In genomic region chr15:53962646-53963561, GRCh38 we compare ENCODE assay signal across 8 cellular contexts. TPM values are rescaled to one million over a fixed set of nuclear protein-coding genes. Genes with fewer than 3 reads are reported as not detected.
A peak's percentile ranks its signal among the peaks of the same experiment; 100 is the strongest.
DNase-seq lines count a peak whose midpoint lies in the region; ATAC-seq and TF ChIP-seq lines count a peak whose summit lies in the region.

No MANE protein-coding gene starts in this region.

- H3K9me3 ChIP-seq in prostate gland, result no peaks in the 10 kb centered on the region

- H3K4me1 ChIP-seq in prostate gland (replicated peaks), result no peaks in the 10 kb centered on the region

- H3K27ac ChIP-seq in prostate gland, result no peak overlapping the region

- 32% methylated on average over 4 of the region's 4 CpGs for WGBS in prostate gland

- no peaks in the 10 kb centered on the region for H3K27me3 ChIP-seq in prostate gland (replicated peaks; ENCODE audit: insufficient read depth)

- no peak for ATAC-seq in GM19463 (IDR thresholded peaks at IDR 0.05; ENCODE audit: unreplicated experiment)

- TF ChIP-seq CTCF in epithelial cell of esophagus (IDR thresholded peaks at IDR 0.05; ENCODE audit: insufficient read depth, low read depth, low read length, missing control alignments) (peak; percentile 83), prostate gland (IDR thresholded peaks at IDR 0.05) (peak; percentile 18 to 53 (median 36))

- no peak overlapping the region for H3K4me3 ChIP-seq in epithelial cell of esophagus (ENCODE audit: low read length)
- H3K4me3 ChIP-seq in prostate gland, result no peak overlapping the region

- DNase-seq in stimulated activated CD4-positive, alpha-beta T cell treated with anti-CD3 and anti-CD28 coated beads, Interleukin-12 subunit alpha, Interleukin-12 subunit beta, amount 100 ng/mL, for 4 hours, result peak; percentile 4
- no peak for DNase-seq in stimulated activated CD4-positive, alpha-beta T cell treated with anti-CD3 and anti-CD28 coated beads, Interleukin-4, amount 100 ng/mL, for 4 hours
- DNase-seq in OCI-M1 (lab: John Stamatoyannopoulos, UW) (peak; percentile 59), epithelial cell of esophagus (ENCODE audit: low read depth) (peak; percentile 54), prostate gland (ENCODE audit: low spot score) (peak; percentile 14), GOT3 (lab: John Stamatoyannopoulos, UW) (no peak), DMS153 treated with DMSO at 0.1 percent for 48 hours (lab: John Stamatoyannopoulos, UW; ENCODE audit: unreplicated experiment) (no peak)

- intact Hi-C loops in prostate gland (cut with DNase I), result no loop called here

- no peak for TF ChIP-seq POLR2A in prostate gland (IDR thresholded peaks at IDR 0.05)

- no peaks in the 10 kb centered on the region for H3K36me3 ChIP-seq in prostate gland

RNA-seq across cellular contexts. Expression of gene UNC13C, which starts 15.3 kb away (rescaled TPM):
- total RNA-seq in prostate gland, result 1 to 10 TPM in 1 of 2 donors, not detected in 1; 3.6 TPM

Comparison
In these comparisons a context has a peak if more than half of its experiments do, and no peak if none do; other contexts are left out.
1. DNase-seq: peak in stimulated activated CD4-positive, alpha-beta T cell treated with anti-CD3 and anti-CD28 coated beads, Interleukin-12 subunit alpha, Interleukin-12 subunit beta, amount 100 ng/mL, for 4 hours (single experiment), OCI-M1 (single experiment), epithelial cell of esophagus (single experiment) and prostate gland (single experiment); none in stimulated activated CD4-positive, alpha-beta T cell treated with anti-CD3 and anti-CD28 coated beads, Interleukin-4, amount 100 ng/mL, for 4 hours (0 of 2), GOT3 (single experiment) and DMS153 treated with DMSO at 0.1 percent for 48 hours (single experiment).